In the genomic region with DNA sequence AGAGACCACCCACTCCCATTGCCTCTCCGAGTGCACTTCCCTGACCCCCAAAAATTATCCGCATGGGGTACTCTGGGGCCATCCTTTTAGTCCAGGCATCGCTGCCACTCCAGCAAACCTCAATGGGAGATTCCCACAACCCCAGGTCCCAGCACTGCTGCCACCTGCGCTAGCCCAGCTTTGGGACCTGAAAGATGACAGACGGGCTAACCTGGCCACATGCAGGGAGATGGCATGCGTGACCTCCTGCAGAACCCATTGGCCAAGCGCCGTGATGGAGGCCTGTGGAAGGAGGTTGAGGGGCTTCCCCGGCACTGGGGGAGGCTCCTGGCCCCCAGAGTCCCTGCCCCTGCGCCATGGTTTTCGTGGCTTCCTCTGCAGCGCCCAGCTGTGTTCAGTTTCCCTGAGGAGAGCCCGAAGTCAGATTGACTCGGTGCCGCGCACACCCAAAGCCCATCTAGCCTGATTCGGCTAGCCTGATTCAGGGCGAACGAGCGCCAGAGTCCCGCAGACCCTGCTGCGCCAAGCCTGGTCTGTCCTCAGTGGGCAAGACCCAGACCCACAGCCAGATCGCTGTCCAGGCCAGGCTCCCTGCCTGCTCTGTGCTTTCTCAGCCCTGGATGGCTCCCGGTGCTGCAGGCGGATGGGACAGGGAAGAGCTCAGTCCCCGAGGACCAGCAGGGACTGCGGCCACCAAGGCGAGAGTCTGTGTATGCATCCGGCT, we compare ENCODE assay signal across 9 cellular contexts. TPM values are rescaled to one million over a fixed set of nuclear protein-coding genes. Genes with fewer than 3 reads are reported as not detected.
DNase-seq lines count a peak whose midpoint lies in the region; ATAC-seq and TF ChIP-seq lines count a peak whose summit lies in the region.
"Had no signal": no experiment of that assay in that cellular context is flagged by ENCODE, and none has a peak within 500 bp of the region (broad histone marks: within the 10 kb centered on the region; RNA-seq: fewer than 3 reads in every experiment).

No MANE protein-coding gene starts in this region.

- peaks cover 0 to 3% (median 0%) of the 10 kb centered on the region in 7 donors for H3K9me3 Mint-ChIP-seq in CD4-positive, CD25-positive, alpha-beta regulatory T cell
- no peaks in the 10 kb centered on the region; the same call in 1 of the 2 replicates for H3K9me3 Mint-ChIP-seq in WTC11

- TF ChIP-seq CTCF in GM06990 (IDR thresholded peaks at IDR 0.05; ENCODE audit: insufficient read depth, low read length, poor library complexity, severe bottlenecking) (no peak), WTC11 (IDR thresholded peaks at IDR 0.05) (no peak), lower lobe of right lung (IDR thresholded peaks at IDR 0.05) (no peak)

- no peaks in the 10 kb centered on the region for H3K36me3 ChIP-seq in CD4-positive, CD25-positive, alpha-beta regulatory T cell (ENCODE audit: control insufficient read depth, insufficient read depth, low read length)
- H3K36me3 ChIP-seq in GM06990 (ENCODE audit: control insufficient read depth, insufficient read depth, low read length), result no peaks in the 10 kb centered on the region
- H3K36me3 ChIP-seq in lower lobe of right lung, result no peaks in the 10 kb centered on the region

- no peaks in the 10 kb centered on the region for H3K9me3 ChIP-seq in CD4-positive, CD25-positive, alpha-beta regulatory T cell (ENCODE audit: control insufficient read depth in 2 of 2, low read length in 2 of 2)
- H3K9me3 ChIP-seq in lower lobe of right lung, result no peaks in the 10 kb centered on the region

- peak overlapping the region; percentile 29 to 76 (median 53) for H3K4me3 Mint-ChIP-seq in CD4-positive, CD25-positive, alpha-beta regulatory T cell
- peak overlapping the region; percentile 68 for H3K4me3 Mint-ChIP-seq in WTC11

- ATAC-seq in CD4-positive, CD25-positive, alpha-beta regulatory T cell (ENCODE audit: low read depth in 2 of 2), result no peak
- ATAC-seq in WTC11 (peak; percentile 5; the same call in 1 of the 2 replicates), lower lobe of right lung (peak in 1 of 2 donors; percentile 15), HG02763 (IDR thresholded peaks at IDR 0.05; ENCODE audit: unreplicated experiment) (no peak), GM19324 (IDR thresholded peaks at IDR 0.05; ENCODE audit: low FRiP score, unreplicated experiment) (no peak)

- no peaks in the 10 kb centered on the region for H3K36me3 Mint-ChIP-seq in CD4-positive, CD25-positive, alpha-beta regulatory T cell
- H3K36me3 Mint-ChIP-seq in WTC11, result peaks cover 3% of the 10 kb centered on the region

- DNase-seq in CD4-positive, CD25-positive, alpha-beta regulatory T cell, result no peak
- DNase-seq in GM06990 (ENCODE audit: extremely low read depth, insufficient read length) (peak; percentile 35), WTC11 (ENCODE audit: low spot score) (peak; percentile 41), lower lobe of right lung (no peak), NCI-H2081 (lab: John Stamatoyannopoulos, UW) (no peak), T-helper 9 cell (no peak)

- no peak overlapping the region for H3K27ac Mint-ChIP-seq in CD4-positive, CD25-positive, alpha-beta regulatory T cell
- no peak overlapping the region for H3K27ac Mint-ChIP-seq in WTC11

- H3K27me3 Mint-ChIP-seq in CD4-positive, CD25-positive, alpha-beta regulatory T cell, result peaks cover 28% of the 10 kb centered on the region
- peaks cover 52% of the 10 kb centered on the region for H3K27me3 Mint-ChIP-seq in WTC11 (ENCODE audit: low read depth)

- H3K27ac ChIP-seq in CD4-positive, CD25-positive, alpha-beta regulatory T cell (ENCODE audit: insufficient read depth, low read length, poor library complexity, severe bottlenecking), result no peak overlapping the region
- peak overlapping the region; percentile 6 for H3K27ac ChIP-seq in lower lobe of right lung

- intact Hi-C loops in lower lobe of right lung (cut with DNase I), result no loop called here

- H3K27me3 ChIP-seq in CD4-positive, CD25-positive, alpha-beta regulatory T cell (ENCODE audit: control insufficient read depth, insufficient read depth, low read length), result peaks cover 5% of the 10 kb centered on the region
- H3K27me3 ChIP-seq in GM06990 (replicated peaks; ENCODE audit: control insufficient read depth, insufficient read depth, low read length), result peaks cover 1% of the 10 kb centered on the region; the same call in 1 of the 2 replicates
- peaks cover 52% of the 10 kb centered on the region for H3K27me3 ChIP-seq in lower lobe of right lung (ENCODE audit: low read depth)

- peaks cover 29% of the 10 kb centered on the region for H3K4me1 ChIP-seq in CD4-positive, CD25-positive, alpha-beta regulatory T cell (ENCODE audit: control insufficient read depth, insufficient read depth, low read length, poor library complexity, severe bottlenecking)
- H3K4me1 ChIP-seq in lower lobe of right lung, result peaks cover 31% of the 10 kb centered on the region

- no peak overlapping the region for H3K4me3 ChIP-seq in CD4-positive, CD25-positive, alpha-beta regulatory T cell (ENCODE audit: low read depth, low read length)
- H3K4me3 ChIP-seq in GM06990 (replicated peaks; ENCODE audit: low read depth, low read length) (no peak overlapping the region), lower lobe of right lung (peak overlapping the region; percentile 56)

- CTCF ChIA-PET in WTC11 (lab: Charles Lee), result interaction anchor here (0.8 to 1.0 kb wide), 3 partner anchors 339 to 378 kb away, joined by 3 read pairs; no protein-coding TSS in a partner anchor

- peaks cover 0 to 13% (median 0%) of the 10 kb centered on the region in 4 donors for H3K4me1 Mint-ChIP-seq in CD4-positive, CD25-positive, alpha-beta regulatory T cell
- peaks cover 11% of the 10 kb centered on the region for H3K4me1 Mint-ChIP-seq in WTC11

- POLR2A ChIA-PET in WTC11 (lab: Charles Lee), result interaction anchor here (0.5 kb wide), 1 partner anchor 248 kb away, joined by 4 read pairs; no protein-coding TSS in a partner anchor

TF ChIP-seq in WTC11, 78 proteins besides CTCF, POLR2A, EP300 and RAD21 (continues in another document):
- TF ChIP-seq TEAD4 (CRISPR knock-in tag; IDR thresholded peaks at IDR 0.05) (no peak), AR (CRISPR knock-in tag; IDR thresholded peaks at IDR 0.05) (no peak), ELF4 (CRISPR knock-in tag; IDR thresholded peaks at IDR 0.05; ENCODE audit: low read depth) (no peak), ATF2 (CRISPR knock-in tag; IDR thresholded peaks at IDR 0.05; ENCODE audit: borderline replicate concordance, low read depth) (no peak), PRRX2 (CRISPR knock-in tag; IDR thresholded peaks at IDR 0.05) (no peak), MXD4 (CRISPR knock-in tag; IDR thresholded peaks at IDR 0.05; ENCODE audit: borderline replicate concordance) (no peak), PRDM15 (CRISPR knock-in tag; IDR thresholded peaks at IDR 0.05) (no peak)

RNA-seq across cellular contexts. Expression of gene WNT7B, which starts 0.8 kb away (rescaled TPM):
- not detected for total RNA-seq in CD4-positive, CD25-positive, alpha-beta regulatory T cell
- not detected for polyA plus RNA-seq in CD4-positive, CD25-positive, alpha-beta regulatory T cell
- total RNA-seq in WTC11 (2021), result 0.18 to 0.33 TPM (median 0.23 TPM) in 3 replicates
- total RNA-seq in lower lobe of right lung, result 6.3 TPM
- total RNA-seq: SK-MEL-5 had no signal

Comparison
In these comparisons a context has a peak if more than half of its experiments do, and no peak if none do; other contexts are left out.
1. DNase-seq: peak in GM06990 (single experiment) and WTC11 (single experiment); none in CD4-positive, CD25-positive, alpha-beta regulatory T cell (0 of 3), lower lobe of right lung (single experiment), NCI-H2081 (0 of 2) and T-helper 9 cell (single experiment).